14 cellular contexts compared by ENCODE assay signal in the genomic region with DNA sequence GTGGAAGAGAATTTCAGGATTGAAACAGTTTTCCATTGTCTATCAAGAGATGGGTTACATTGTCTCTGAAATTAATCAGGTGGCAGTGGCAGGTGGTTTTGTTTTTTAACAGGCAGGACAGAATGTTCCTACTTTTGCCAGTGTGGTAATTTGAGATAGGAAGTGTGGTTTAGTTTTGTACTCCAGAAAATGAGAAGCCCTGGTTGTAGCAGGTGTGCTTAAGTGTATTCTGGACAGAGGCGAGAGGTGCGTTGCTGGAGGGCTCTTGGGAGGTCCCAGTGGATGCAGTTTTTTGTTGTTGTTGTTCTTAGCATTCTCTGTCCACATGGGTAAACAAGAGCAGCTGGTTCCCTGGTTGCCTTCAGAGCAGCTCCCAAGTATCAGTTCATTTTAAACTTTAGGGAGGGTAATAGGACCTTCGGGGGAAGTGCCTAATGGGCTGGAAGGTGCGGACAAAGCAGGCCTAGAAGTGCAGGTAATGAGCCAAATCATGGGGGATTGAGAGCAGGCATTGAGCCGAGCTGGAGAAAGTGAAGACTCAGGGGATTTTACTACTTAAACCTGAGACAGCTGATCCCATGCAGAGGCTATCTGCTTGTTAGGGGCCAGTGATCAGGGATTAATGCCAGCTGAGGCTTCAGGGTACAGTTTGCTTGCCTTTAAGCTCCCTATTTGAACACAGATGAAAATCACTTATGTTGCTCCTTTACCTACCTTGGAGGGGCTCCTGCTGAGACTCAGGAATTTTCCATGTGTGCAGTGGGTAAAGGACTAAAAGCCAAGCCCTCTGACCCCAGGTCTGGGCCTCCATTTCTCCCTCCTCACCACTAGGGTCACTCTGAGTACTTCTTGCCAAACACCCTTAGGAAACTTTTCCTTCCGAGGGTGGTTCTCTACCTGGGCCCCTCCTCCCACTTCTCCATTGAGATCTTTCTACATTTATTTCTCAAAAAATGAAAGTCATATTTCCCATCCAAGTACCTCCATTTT. TPM values are rescaled to one million over a fixed set of nuclear protein-coding genes. Genes with fewer than 3 reads are reported as not detected.
A peak's percentile ranks its signal among the peaks of the same experiment; 100 is the strongest.
DNase-seq lines count a peak whose midpoint lies in the region; ATAC-seq and TF ChIP-seq lines count a peak whose summit lies in the region.
"Had no signal": no experiment of that assay in that cellular context is flagged by ENCODE, and none has a peak within 500 bp of the region (broad histone marks: within the 10 kb centered on the region; RNA-seq: fewer than 3 reads in every experiment).

No MANE protein-coding gene starts in this region.

- TF ChIP-seq CTCF in esophagus muscularis mucosa (IDR thresholded peaks at IDR 0.05), result no peak
- no peak for TF ChIP-seq CTCF in stomach (IDR thresholded peaks at IDR 0.05)

- intact Hi-C loops in esophagus muscularis mucosa (cut with DNase I) (loop anchor here (10.0 kb wide), 1 partner anchor 906 kb away; no protein-coding TSS in a partner anchor), stomach (cut with DNase I; ENCODE audit: low total_unique reads) (no loop called here)

- TF ChIP-seq EP300 in esophagus muscularis mucosa (IDR thresholded peaks at IDR 0.05) (no peak), stomach (IDR thresholded peaks at IDR 0.05) (no peak)

- ATAC-seq in HG02642 (IDR thresholded peaks at IDR 0.05; ENCODE audit: poor library complexity, unreplicated experiment) (no peak), HG03342 (IDR thresholded peaks at IDR 0.05; ENCODE audit: unreplicated experiment) (no peak)

- no peak overlapping the region for H3K4me3 ChIP-seq in esophagus muscularis mucosa
- H3K4me3 ChIP-seq in stomach, result no peak overlapping the region
- H3K4me3 ChIP-seq: hepatocyte, SJCRH30 had no signal

- peak; percentile 16 for TF ChIP-seq POLR2A in esophagus muscularis mucosa (IDR thresholded peaks at IDR 0.05; ENCODE audit: low read depth)
- no peak for TF ChIP-seq POLR2A in stomach (IDR thresholded peaks at IDR 0.05)

- DNase-seq in NCI-H1417 (lab: John Stamatoyannopoulos, UW) (peak in 2 of 3 experiments; percentile 48 to 96), NCI-H1417 treated with DMSO at 0.1 percent for 48 hours (lab: John Stamatoyannopoulos, UW) (no peak), NCI-H2171 (lab: John Stamatoyannopoulos, UW) (peak; percentile 63), esophagus muscularis mucosa (ENCODE audit: extremely low spot score) (no peak), stomach (no peak), SW 1271 (lab: John Stamatoyannopoulos, UW) (no peak)
- DNase-seq: 8988T; activated CD4-positive, alpha-beta memory T cell treated with anti-CD3 and anti-CD28 coated beads, Interleukin-2, amount 10 ng/mL, durations not matched to agents 7 days and 5 days; activated naive CD8-positive, alpha-beta T cell treated with anti-CD3 and anti-CD28 coated beads for 36 hours; stimulated activated naive CD4-positive, alpha-beta T cell had no signal

- H3K27ac ChIP-seq in esophagus muscularis mucosa (replicated peaks in 1 of 4) (no peak overlapping the region), stomach (peak overlapping the region in 4 of 5 donors; percentile 26 to 77 (median 54))
- H3K27ac ChIP-seq: hepatocyte, SJCRH30 had no signal

- WGBS in esophagus muscularis mucosa, result 83% methylated on average over 6 of the region's 6 CpGs
- 68 to 82% (median 79%) methylated on average over 6 of the region's 6 CpGs for WGBS in stomach, 5 donors

- H3K27me3 ChIP-seq in esophagus muscularis mucosa (no peaks in the 10 kb centered on the region), stomach (no peaks in the 10 kb centered on the region)
- H3K27me3 ChIP-seq: hepatocyte, SJCRH30 had no signal

- H3K9me3 ChIP-seq in esophagus muscularis mucosa (no peaks in the 10 kb centered on the region), stomach (no peaks in the 10 kb centered on the region)
- H3K9me3 ChIP-seq: SJCRH30 had no signal

- H3K4me1 ChIP-seq in esophagus muscularis mucosa, result peaks cover 0 to 4% (median 0%) of the 10 kb centered on the region in 4 donors
- H3K4me1 ChIP-seq in stomach, result peaks cover 10 to 34% (median 21%) of the 10 kb centered on the region in 4 donors
- H3K4me1 ChIP-seq: SJCRH30 had no signal

- peaks cover 15 to 50% (median 33%) of the 10 kb centered on the region in 4 donors for H3K36me3 ChIP-seq in esophagus muscularis mucosa
- peaks cover 10 to 48% (median 44%) of the 10 kb centered on the region in 4 donors for H3K36me3 ChIP-seq in stomach
- H3K36me3 ChIP-seq: SJCRH30 had no signal

RNA-seq across cellular contexts. Expression of a gene that starts 6.1 kb away (rescaled TPM):
- total RNA-seq in esophagus muscularis mucosa (1 to 10 TPM; 3.7 to 5.3 (median 4.1) TPM), stomach (10 to 100 TPM in 4 of 5 donors, 1 to 10 TPM in 1; 2.3 to 97.3 (median 29.1) TPM)
- polyA plus RNA-seq in stomach, result 1 to 10 TPM; 5.1 to 9.3 (median 6.7) TPM

RNA-seq across cellular contexts. Expression of a gene that starts 8.2 kb away (rescaled TPM):
- total RNA-seq in esophagus muscularis mucosa (1 to 10 TPM; 6.3 to 8.5 (median 7.2) TPM), stomach (10 to 100 TPM in 2 of 5 donors, 1 to 10 TPM in 3; 2.3 to 47.9 (median 9.4) TPM)
- 1 to 10 TPM; 1.5 to 3.2 (median 1.5) TPM for polyA plus RNA-seq in stomach

RNA-seq across cellular contexts. Expression of a gene that starts 26.6 kb away (rescaled TPM):
- under 1 TPM; under 0.01 to 0.32 (median 0.17) TPM for total RNA-seq in esophagus muscularis mucosa
- 10 to 100 TPM; 18.0 to 91.7 (median 59.5) TPM for total RNA-seq in stomach
- 10 to 100 TPM; 17.1 to 50.4 (median 29.7) TPM for polyA plus RNA-seq in stomach
- total RNA-seq: SJCRH30 had no signal

RNA-seq across cellular contexts. Expression of a gene that starts 29.5 kb away (rescaled TPM):
- total RNA-seq in esophagus muscularis mucosa (1 to 10 TPM in 1 of 4 donors, under 1 TPM in 2, not detected in 1; 0.34 to 1.7 (median 0.50) TPM), stomach (1 to 10 TPM in 2 of 5 donors, not detected in 3; 3.5 to 6.2 TPM)
- polyA plus RNA-seq in stomach, result 10 to 100 TPM in 2 of 3 donors, 1 to 10 TPM in 1; 8.5 to 18.9 (median 14.8) TPM
- total RNA-seq: SJCRH30 had no signal

RNA-seq across cellular contexts. Expression of a gene that starts 44.9 kb away (rescaled TPM):
- total RNA-seq in esophagus muscularis mucosa (under 1 TPM in 2 of 4 donors, not detected in 2; under 0.01 to 0.52 TPM), stomach (10 to 100 TPM in 1 of 5 donors, not detected in 4; 24.6 TPM)
- polyA plus RNA-seq in stomach, result 1 to 10 TPM in 2 of 3 donors, not detected in 1; 1.2 to 2.5 TPM
- total RNA-seq: activated CD4-positive, alpha-beta memory T cell treated with anti-CD3 and anti-CD28 coated beads, Interleukin-2, amount 10 ng/mL, durations not matched to agents 7 days and 5 days; activated naive CD8-positive, alpha-beta T cell treated with anti-CD3 and anti-CD28 coated beads for 36 hours had no signal

Comparison
In these comparisons a context has a peak if more than half of its experiments do, and no peak if none do; other contexts are left out.
1. DNase-seq: peak in NCI-H1417 (2 of 3) and NCI-H2171 (single experiment); none in NCI-H1417 treated with DMSO at 0.1 percent for 48 hours (single experiment), esophagus muscularis mucosa (single experiment), stomach (single experiment) and SW 1271 (0 of 2).
2. H3K27ac ChIP-seq: peak in stomach (4 of 5); none in esophagus muscularis mucosa (0 of 4).
3. RNA of a gene that starts 26.6 kb away (total RNA-seq): 18.0 to 91.7 TPM in stomach; under 0.01 to 0.32 TPM in esophagus muscularis mucosa; every median in the first group is over 10 times any median in the second.